23 cellular contexts compared by ENCODE assay signal in the genomic region with DNA sequence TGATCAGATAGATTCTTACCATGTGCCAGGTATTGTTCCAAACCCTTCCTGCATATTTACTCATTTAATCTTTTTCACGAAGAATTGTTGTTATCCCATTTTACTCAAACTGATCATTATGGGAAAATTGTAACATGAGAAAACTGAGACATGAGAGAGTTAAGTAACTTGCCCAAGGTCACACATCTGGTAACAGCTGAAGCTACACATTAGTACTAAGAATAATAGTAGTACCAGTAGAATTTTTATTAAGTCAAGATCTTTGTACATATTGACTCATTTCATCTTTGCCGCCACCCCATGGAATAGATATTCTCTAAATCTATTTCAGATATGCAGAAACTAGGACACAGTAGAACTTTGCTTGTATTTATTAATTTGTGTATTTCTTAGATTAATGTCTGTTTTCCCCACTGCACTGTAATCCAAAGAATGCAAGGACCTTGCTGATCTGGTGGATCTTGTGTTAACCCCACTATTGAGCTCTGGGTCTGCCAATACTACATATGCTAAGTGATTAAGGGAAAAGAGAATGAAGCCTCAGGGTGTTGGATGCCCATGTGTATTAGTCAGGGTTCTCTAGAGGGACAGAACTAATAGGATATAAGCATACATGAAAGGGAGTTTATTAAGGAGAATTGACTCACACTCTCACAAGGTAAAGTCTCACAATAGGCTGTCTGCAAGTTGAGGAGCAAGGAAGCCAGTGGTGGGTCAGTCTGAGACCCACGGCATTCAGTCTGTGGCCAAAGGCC.
DNase-seq lines count a peak whose midpoint lies in the region; ATAC-seq, FAIRE-seq and TF ChIP-seq lines count a peak whose summit lies in the region.
"Had no signal": no experiment of that assay in that cellular context is flagged by ENCODE, and none has a peak within 500 bp of the region (broad histone marks: within the 10 kb centered on the region; RNA-seq: fewer than 3 reads in every experiment).

No MANE protein-coding gene starts in this region.

- TF ChIP-seq CTCF in astrocyte (IDR thresholded peaks at IDR 0.05; ENCODE audit: insufficient read depth, low read depth, low read length) (no peak), foreskin keratinocyte (conservative IDR thresholded peaks at IDR 0.05) (no peak), vagina (IDR thresholded peaks at IDR 0.05) (no peak)

- peak overlapping the region; percentile 42 for H3K4me2 ChIP-seq in astrocyte (ENCODE audit: low read length)

- H3K4me3 Mint-ChIP-seq in astrocyte (ENCODE audit: unreplicated experiment): no peak overlapping the region
- H3K4me3 Mint-ChIP-seq: activated naive CD8-positive, alpha-beta T cell treated with anti-CD3 and anti-CD28 coated beads, Interleukin-2, amount 50 U/mL, for 24 hours; natural killer cell; stimulated activated memory B cell treated with anti-CD40 and anti-IgM and Interleukin-4, amounts not matched to agents 10 μg/mL and 1 μg/mL and 100 μg/mL, for 72 hours had no signal

- H3K27me3 ChIP-seq in astrocyte (ENCODE audit: insufficient read depth, low read length): no peaks in the 10 kb centered on the region
- H3K27me3 ChIP-seq in foreskin keratinocyte: no peaks in the 10 kb centered on the region
- no peaks in the 10 kb centered on the region for H3K27me3 ChIP-seq in vagina
- H3K27me3 ChIP-seq: SJSA1, thyroid gland had no signal

- H2AFZ ChIP-seq in astrocyte (ENCODE audit: low read depth, low read length): no peak overlapping the region

- peaks cover 93% of the 10 kb centered on the region for H3K79me2 ChIP-seq in astrocyte (ENCODE audit: insufficient read depth, low read length)

- ATAC-seq in foreskin keratinocyte (peak; percentile 95), GM21515 (IDR thresholded peaks at IDR 0.05; ENCODE audit: unreplicated experiment) (no peak)
- ATAC-seq: activated naive CD8-positive, alpha-beta T cell treated with anti-CD3 and anti-CD28 coated beads, Interleukin-2, amount 50 U/mL, for 24 hours; K562; natural killer cell; stimulated activated memory B cell treated with anti-CD40 and anti-IgM and Interleukin-4, amounts not matched to agents 10 μg/mL and 1 μg/mL and 100 μg/mL, for 72 hours had no signal

- intact Hi-C loops in vagina (cut with DNase I): no loop called here

- no peak overlapping the region for H3K9ac ChIP-seq in astrocyte (ENCODE audit: low read length)

- no peaks in the 10 kb centered on the region for H3K36me3 ChIP-seq in astrocyte (ENCODE audit: insufficient read depth, low read length)
- no peaks in the 10 kb centered on the region for H3K36me3 ChIP-seq in vagina
- H3K36me3 ChIP-seq: prostate gland, thyroid gland had no signal

- no peaks in the 10 kb centered on the region for H3K27me3 Mint-ChIP-seq in astrocyte (ENCODE audit: low read depth, unreplicated experiment)
- H3K27me3 Mint-ChIP-seq: activated naive CD8-positive, alpha-beta T cell treated with anti-CD3 and anti-CD28 coated beads, Interleukin-2, amount 50 U/mL, for 24 hours had no signal

- DNase-seq in HCEC 1CT (peak; percentile 45), astrocyte (ENCODE audit: low read depth) (peak; percentile 73), foreskin keratinocyte (peak; percentile 80 to 92), vagina (ENCODE audit: extremely low spot score in 2 of 2) (no peak), MV-4-11 (lab: John Stamatoyannopoulos, UW) (no peak)
- DNase-seq in activated CD8-positive, alpha-beta memory T cell treated with anti-CD3 and anti-CD28 coated beads, Interleukin-2, amount 50 U/mL, for 48 hours: no peak
- DNase-seq: activated CD4-positive, CD25-positive, alpha-beta regulatory T cell; activated naive CD8-positive, alpha-beta T cell treated with anti-CD3 and anti-CD28 coated beads, Interleukin-2, amount 50 U/mL, for 24 hours; C1 segment of cervical spinal cord; central memory CD4-positive, alpha-beta T cell; DMS53; natural killer cell; NCI-H1092; NCI-H524 treated with DMSO at 0.1 percent for 48 hours; T-helper 2 cell; thyroid gland had no signal

- peak overlapping the region; percentile 25 for H3K27ac ChIP-seq in astrocyte (ENCODE audit: low read depth, low read length)
- H3K27ac ChIP-seq in foreskin keratinocyte: peak overlapping the region; percentile 38
- H3K27ac ChIP-seq in vagina: peak overlapping the region; percentile 19
- H3K27ac ChIP-seq: prostate gland, SJSA1, thyroid gland had no signal

- FAIRE-seq in astrocyte (lab: Jason Lieb, UNC): no peak
- FAIRE-seq: endometrium, K562 had no signal

- no peak for TF ChIP-seq POLR2A in vagina (IDR thresholded peaks at IDR 0.05)

- peaks cover 23% of the 10 kb centered on the region for H3K4me1 ChIP-seq in astrocyte (ENCODE audit: insufficient read depth, low read length)
- peaks cover 32% of the 10 kb centered on the region for H3K4me1 ChIP-seq in foreskin keratinocyte
- H3K4me1 ChIP-seq in vagina: peaks cover 16% of the 10 kb centered on the region
- H3K4me1 ChIP-seq: prostate gland had no signal

- no peaks in the 10 kb centered on the region for H3K9me3 Mint-ChIP-seq in astrocyte (ENCODE audit: unreplicated experiment)
- H3K9me3 Mint-ChIP-seq: activated naive CD8-positive, alpha-beta T cell treated with anti-CD3 and anti-CD28 coated beads, Interleukin-2, amount 50 U/mL, for 24 hours; activated T-helper 2 cell treated with anti-CD3 and anti-CD28 coated beads, Interferon-gamma antibody, Interleukin-2, Interleukin-4, amounts not matched to agents 10 μg/mL and 5 μg/mL and 100 μg/mL, durations not matched to agents 14 hours and 24 hours and 36 hours; natural killer cell; stimulated activated memory B cell treated with anti-CD40 and anti-IgM and Interleukin-4, amounts not matched to agents 10 μg/mL and 1 μg/mL and 100 μg/mL, for 72 hours had no signal

- peak overlapping the region; percentile 44 for H3K27ac Mint-ChIP-seq in astrocyte (ENCODE audit: unreplicated experiment)
- H3K27ac Mint-ChIP-seq: activated naive CD8-positive, alpha-beta T cell treated with anti-CD3 and anti-CD28 coated beads, Interleukin-2, amount 50 U/mL, for 24 hours; activated T-helper 2 cell treated with anti-CD3 and anti-CD28 coated beads, Interferon-gamma antibody, Interleukin-2, Interleukin-4, amounts not matched to agents 10 μg/mL and 5 μg/mL and 100 μg/mL, durations not matched to agents 14 hours and 24 hours and 36 hours; natural killer cell; stimulated activated memory B cell treated with anti-CD40 and anti-IgM and Interleukin-4, amounts not matched to agents 10 μg/mL and 1 μg/mL and 100 μg/mL, for 72 hours had no signal

- H3K9me3 ChIP-seq in astrocyte (ENCODE audit: insufficient read depth, low read depth, low read length) (no peaks in the 10 kb centered on the region), vagina (no peaks in the 10 kb centered on the region)
- H3K9me3 ChIP-seq: prostate gland, SJSA1, thyroid gland had no signal

- H4K20me1 ChIP-seq in astrocyte (ENCODE audit: insufficient read depth, low read length): peaks cover 72% of the 10 kb centered on the region

- H3K4me1 Mint-ChIP-seq in astrocyte (ENCODE audit: low read depth, unreplicated experiment): peaks cover 40% of the 10 kb centered on the region
- H3K4me1 Mint-ChIP-seq: activated naive CD8-positive, alpha-beta T cell treated with anti-CD3 and anti-CD28 coated beads, Interleukin-2, amount 50 U/mL, for 24 hours; natural killer cell; stimulated activated memory B cell treated with anti-CD40 and anti-IgM and Interleukin-4, amounts not matched to agents 10 μg/mL and 1 μg/mL and 100 μg/mL, for 72 hours had no signal

- no peak overlapping the region for H3K4me3 ChIP-seq in astrocyte (ENCODE audit: insufficient read depth, low read depth, low read length)
- H3K4me3 ChIP-seq in vagina: no peak overlapping the region
- H3K4me3 ChIP-seq: K562, prostate gland, SJSA1, thyroid gland had no signal

- H3K36me3 Mint-ChIP-seq in astrocyte (ENCODE audit: low read depth, unreplicated experiment): peaks cover 9% of the 10 kb centered on the region
- H3K36me3 Mint-ChIP-seq: natural killer cell; stimulated activated memory B cell treated with anti-CD40 and anti-IgM and Interleukin-4, amounts not matched to agents 10 μg/mL and 1 μg/mL and 100 μg/mL, for 72 hours had no signal

Comparison
In these comparisons a context has a peak if more than half of its experiments do, and no peak if none do; other contexts are left out.
1. DNase-seq: peak in HCEC 1CT (single experiment), astrocyte (single experiment) and foreskin keratinocyte (2 of 2); none in vagina (0 of 2), activated CD8-positive, alpha-beta memory T cell treated with anti-CD3 and anti-CD28 coated beads, Interleukin-2, amount 50 U/mL, for 48 hours (single experiment) and MV-4-11 (single experiment).
2. Peak in every context shown above with its lines, with median percentiles within 50 percentile points of each other: H3K27ac ChIP-seq.